In genomic region chr10:22853906-22854447, GRCh38 we compare ENCODE assay signal across 33 cellular contexts.
A peak's percentile ranks its signal among the peaks of the same experiment; 100 is the strongest.
DNase-seq lines count a peak whose midpoint lies in the region; ATAC-seq, FAIRE-seq and TF ChIP-seq lines count a peak whose summit lies in the region.
"Had no signal": no experiment of that assay in that cellular context is flagged by ENCODE, and none has a peak within 500 bp of the region (broad histone marks: within the 10 kb centered on the region; RNA-seq: fewer than 3 reads in every experiment).

No MANE protein-coding gene starts in this region.

- POLR2A ChIA-PET in HepG2 (lab: Yijun Ruan, JAX): no interaction called here

- H3K4me3 Mint-ChIP-seq in activated naive CD8-positive, alpha-beta T cell treated with anti-CD3 and anti-CD28 coated beads for 36 hours: no peak overlapping the region
- H3K4me3 Mint-ChIP-seq: activated CD8-positive, alpha-beta T cell treated with anti-CD3 and anti-CD28 coated beads for 36 hours; activated naive CD8-positive, alpha-beta T cell treated with anti-CD3 and anti-CD28 coated beads, Interleukin-2, amount 50 U/mL, for 24 hours; B cell; HFFc6 had no signal

- H3K36me3 ChIP-seq in HepG2 (replicated peaks in 1 of 2; ENCODE audit: control insufficient read depth in 1 of 2, insufficient read depth in 2 of 2, low read length in 2 of 2) (no peaks in the 10 kb centered on the region), right lobe of liver (no peaks in the 10 kb centered on the region), small intestine (ENCODE audit: control insufficient read depth in 2 of 2, insufficient read depth in 2 of 2, low read length in 2 of 2) (no peaks in the 10 kb centered on the region)
- H3K36me3 ChIP-seq: breast epithelium, heart right ventricle, neutrophil, thoracic aorta, vagina had no signal

- WGBS in HepG2 (ENCODE audit: low lambda C conversion rate): 16% methylated on average over 5 of the region's 5 CpGs
- WGBS in right lobe of liver (ENCODE audit: insufficient coverage, low coverage, low lambda C conversion rate, missing lambda C conversion rate): 82% methylated on average over 5 of the region's 5 CpGs
- WGBS in small intestine, 3 donors: 76 to 84% (median 83%) methylated on average over 5 of the region's 5 CpGs

- peaks cover 4% of the 10 kb centered on the region for H3K4me1 Mint-ChIP-seq in activated naive CD8-positive, alpha-beta T cell treated with anti-CD3 and anti-CD28 coated beads for 36 hours

- TF ChIP-seq EP300 in HepG2 (IDR thresholded peaks at IDR 0.05; ENCODE audit: low read depth in 2 of 2, low read length in 2 of 2) (no peak), HepG2 (CRISPR knock-in tag; IDR thresholded peaks at IDR 0.05; ENCODE audit: borderline replicate concordance) (no peak)

- TF ChIP-seq POLR2A in HepG2 (IDR thresholded peaks at IDR 0.05; ENCODE audit: insufficient read depth in 1 of 2, low read depth in 2 of 2, low read length in 2 of 2) (no peak), right lobe of liver (IDR thresholded peaks at IDR 0.05) (no peak)

- H3K9me3 ChIP-seq in HepG2 (ENCODE audit: low read length): no peaks in the 10 kb centered on the region
- no peaks in the 10 kb centered on the region for H3K9me3 ChIP-seq in right lobe of liver
- no peaks in the 10 kb centered on the region for H3K9me3 ChIP-seq in small intestine (ENCODE audit: control insufficient read depth, low read depth)
- H3K9me3 ChIP-seq: breast epithelium, heart right ventricle, neutrophil, psoas muscle, thoracic aorta, vagina had no signal

- no peak for ATAC-seq in HepG2
- no peak for ATAC-seq in right lobe of liver
- ATAC-seq: activated CD8-positive, alpha-beta T cell treated with anti-CD3 and anti-CD28 coated beads for 36 hours; activated naive CD8-positive, alpha-beta T cell treated with anti-CD3 and anti-CD28 coated beads, Interleukin-2, amount 50 U/mL, for 24 hours; psoas muscle; stimulated activated naive CD8-positive, alpha-beta T cell treated with anti-CD3 and anti-CD28 coated beads, Interleukin-15, Interleukin-2, amounts not matched to agents 100 U/mL and 50 U/mL, for 24 hours had no signal

- H3K4me3 ChIP-seq in HepG2 (replicated peaks in 1 of 3; ENCODE audit: insufficient read depth in 1 of 3, low read depth in 2 of 3, low read length in 3 of 3): no peak overlapping the region
- H3K4me3 ChIP-seq in right lobe of liver: no peak overlapping the region
- H3K4me3 ChIP-seq in astrocyte of the cerebellum (ENCODE audit: low read depth, low read length): no peak overlapping the region
- H3K4me3 ChIP-seq in small intestine (ENCODE audit: low read depth in 1 of 2, low read length in 2 of 2): no peak overlapping the region
- H3K4me3 ChIP-seq: breast epithelium, heart right ventricle, psoas muscle, thoracic aorta, vagina had no signal

- no peaks in the 10 kb centered on the region for H3K27me3 Mint-ChIP-seq in activated naive CD8-positive, alpha-beta T cell treated with anti-CD3 and anti-CD28 coated beads for 36 hours
- H3K27me3 Mint-ChIP-seq: activated CD8-positive, alpha-beta T cell treated with anti-CD3 and anti-CD28 coated beads for 36 hours; activated naive CD8-positive, alpha-beta T cell treated with anti-CD3 and anti-CD28 coated beads, Interleukin-2, amount 50 U/mL, for 24 hours had no signal

- no peaks in the 10 kb centered on the region for H4K20me1 ChIP-seq in HepG2 (ENCODE audit: insufficient read depth, low read length)

- H3K79me2 ChIP-seq in HepG2 (ENCODE audit: insufficient read depth, low read length): no peaks in the 10 kb centered on the region

- FAIRE-seq in HepG2 (lab: Jason Lieb, UNC) (no peak), small intestine (lab: Jason Lieb, UNC) (no peak)
- FAIRE-seq: colon, RCC 7860, TTC549 had no signal

- H2AFZ ChIP-seq in HepG2 (ENCODE audit: low read length): no peak overlapping the region

- intact Hi-C loops in HepG2 (cut with micrococcal nuclease; ENCODE audit: unreplicated experiment): no loop called here
- intact Hi-C loops in right lobe of liver (cut with DNase I): no loop called here

- CTCF ChIA-PET in HepG2 (lab: Yijun Ruan, JAX; ENCODE audit: low intra/inter-chr PET ratio, low total read pairs): no interaction called here

- H3K4me2 ChIP-seq in HepG2 (ENCODE audit: low read depth, low read length): no peak overlapping the region

- BruUV-seq in HepG2 (replicated peaks; lab: Mats Ljungman, UMichigan): no TSS peak

- no peaks in the 10 kb centered on the region for H3K9me3 Mint-ChIP-seq in activated naive CD8-positive, alpha-beta T cell treated with anti-CD3 and anti-CD28 coated beads for 36 hours
- H3K9me3 Mint-ChIP-seq: activated CD8-positive, alpha-beta T cell treated with anti-CD3 and anti-CD28 coated beads for 36 hours; activated naive CD8-positive, alpha-beta T cell treated with anti-CD3 and anti-CD28 coated beads, Interleukin-2, amount 50 U/mL, for 24 hours; activated T-helper 2 cell treated with anti-CD3 and anti-CD28 coated beads, Interferon-gamma antibody, Interleukin-2, Interleukin-4, amounts not matched to agents 10 μg/mL and 5 μg/mL and 100 μg/mL, durations not matched to agents 14 hours and 24 hours and 36 hours; HFFc6 had no signal

- H3K27me3 ChIP-seq in HepG2 (ENCODE audit: control insufficient read depth in 1 of 2, insufficient read depth in 2 of 2, low read length in 2 of 2) (peaks cover 0 to 2% of the 10 kb centered on the region in 2 experiments; a peak in 1 of 5 replicates), right lobe of liver (no peaks in the 10 kb centered on the region), small intestine (ENCODE audit: control insufficient read depth in 2 of 2, insufficient read depth in 2 of 2, low read length in 2 of 2) (no peaks in the 10 kb centered on the region)
- H3K27me3 ChIP-seq: breast epithelium, heart right ventricle, vagina had no signal

- H3K27ac Mint-ChIP-seq in activated naive CD8-positive, alpha-beta T cell treated with anti-CD3 and anti-CD28 coated beads for 36 hours: no peak overlapping the region
- H3K27ac Mint-ChIP-seq: activated CD8-positive, alpha-beta T cell treated with anti-CD3 and anti-CD28 coated beads for 36 hours; activated naive CD8-positive, alpha-beta T cell treated with anti-CD3 and anti-CD28 coated beads, Interleukin-2, amount 50 U/mL, for 24 hours; activated T-helper 2 cell treated with anti-CD3 and anti-CD28 coated beads, Interferon-gamma antibody, Interleukin-2, Interleukin-4, amounts not matched to agents 10 μg/mL and 5 μg/mL and 100 μg/mL, durations not matched to agents 14 hours and 24 hours and 36 hours; B cell; HFFc6 had no signal

- in situ Hi-C loops in HepG2 (cut with HindIII; ENCODE audit: extremely low pct_ligation_motif_present, low pct_unique_long_range_greater_than_20kb) (no loop called here), astrocyte of the cerebellum (cut with HindIII; ENCODE audit: low sequenced_read_pairs) (no loop called here)

- H3K4me1 ChIP-seq in HepG2 (ENCODE audit: insufficient read depth, low read length) (peaks cover 33% of the 10 kb centered on the region), right lobe of liver (peaks cover 0 to 8% (median 0%) of the 10 kb centered on the region in 4 donors), small intestine (ENCODE audit: control insufficient read depth in 2 of 2, insufficient read depth in 1 of 2, low read depth in 1 of 2, low read length in 1 of 2) (no peaks in the 10 kb centered on the region)

- no peaks in the 10 kb centered on the region for H3K36me3 Mint-ChIP-seq in activated naive CD8-positive, alpha-beta T cell treated with anti-CD3 and anti-CD28 coated beads for 36 hours

- no peak overlapping the region for H3K9ac ChIP-seq in HepG2 (ENCODE audit: insufficient read depth, low read depth, low read length)

- DNase-seq in HepG2 (ENCODE audit: low spot score) (no peak), right lobe of liver (no peak), astrocyte of the cerebellum (ENCODE audit: low read depth) (peak; percentile 20), iris pigment epithelial cell (ENCODE audit: low read depth) (peak; percentile 13), small intestine (no peak), NCI-H146 treated with DMSO at 0.1 percent for 48 hours (lab: John Stamatoyannopoulos, UW; ENCODE audit: unreplicated experiment) (no peak), NCI-H526 treated with DMSO at 0.1 percent for 48 hours (lab: John Stamatoyannopoulos, UW) (no peak)
- DNase-seq in activated naive CD8-positive, alpha-beta T cell treated with anti-CD3 and anti-CD28 coated beads for 36 hours: no peak
- DNase-seq: activated CD4-positive, alpha-beta T cell treated with anti-CD3 and anti-CD28 coated beads for 1 hour; activated CD8-positive, alpha-beta T cell treated with anti-CD3 and anti-CD28 coated beads for 36 hours; activated naive CD8-positive, alpha-beta T cell treated with anti-CD3 and anti-CD28 coated beads, Interleukin-2, amount 50 U/mL, for 24 hours; DMS153; effector CD8-positive, alpha-beta T cell; GDM1; GOT3; heart right ventricle; HFFc6; NCI-H1092; NCI-H187; NCI-H2171 treated with DMSO at 0.1 percent for 48 hours; NCI-H524 treated with DMSO at 0.1 percent for 48 hours; psoas muscle; stimulated activated naive CD8-positive, alpha-beta T cell treated with anti-CD3 and anti-CD28 coated beads, Interleukin-15, Interleukin-2, amounts not matched to agents 100 U/mL and 50 U/mL, for 24 hours; T-helper 1 cell had no signal

- no peak for TF ChIP-seq RAD21 in HepG2 (CRISPR knock-in tag; IDR thresholded peaks at IDR 0.05)

- TF ChIP-seq CTCF in HepG2 (CRISPR knock-in tag; IDR thresholded peaks at IDR 0.05): no peak
- TF ChIP-seq CTCF in right lobe of liver (IDR thresholded peaks at IDR 0.05): no peak
- no peak for TF ChIP-seq CTCF in astrocyte of the cerebellum (IDR thresholded peaks at IDR 0.05; ENCODE audit: low read depth, low read length, missing control alignments)

- H3K27ac ChIP-seq in HepG2 (ENCODE audit: extremely low read length, insufficient read depth, low read length) (no peak overlapping the region), right lobe of liver (no peak overlapping the region), small intestine (ENCODE audit: low read depth in 1 of 2, low read length in 1 of 2) (no peak overlapping the region)
- H3K27ac ChIP-seq: breast epithelium, neutrophil, psoas muscle, vagina had no signal

TF ChIP-seq in HepG2, 621 proteins besides CTCF, POLR2A, EP300 and RAD21:
- peak; percentile 63 for TF ChIP-seq CREB1 (IDR thresholded peaks at IDR 0.05)
- no peak for TF ChIP-seq CREB1 (CRISPR knock-in tag; IDR thresholded peaks at IDR 0.05)
- no peak for TF ChIP-seq BRCA1 (CRISPR knock-in tag; IDR thresholded peaks at IDR 0.05)

Comparison
In these comparisons a context has a peak if more than half of its experiments do, and no peak if none do; other contexts are left out.
1. DNase-seq: peak in astrocyte of the cerebellum (single experiment) and iris pigment epithelial cell (single experiment); none in HepG2 (single experiment), right lobe of liver (0 of 3), small intestine (single experiment), activated naive CD8-positive, alpha-beta T cell treated with anti-CD3 and anti-CD28 coated beads for 36 hours (single experiment), NCI-H146 treated with DMSO at 0.1 percent for 48 hours (single experiment) and NCI-H526 treated with DMSO at 0.1 percent for 48 hours (single experiment).